ENCODE assay signal across 1 cellular context in the genomic region with DNA sequence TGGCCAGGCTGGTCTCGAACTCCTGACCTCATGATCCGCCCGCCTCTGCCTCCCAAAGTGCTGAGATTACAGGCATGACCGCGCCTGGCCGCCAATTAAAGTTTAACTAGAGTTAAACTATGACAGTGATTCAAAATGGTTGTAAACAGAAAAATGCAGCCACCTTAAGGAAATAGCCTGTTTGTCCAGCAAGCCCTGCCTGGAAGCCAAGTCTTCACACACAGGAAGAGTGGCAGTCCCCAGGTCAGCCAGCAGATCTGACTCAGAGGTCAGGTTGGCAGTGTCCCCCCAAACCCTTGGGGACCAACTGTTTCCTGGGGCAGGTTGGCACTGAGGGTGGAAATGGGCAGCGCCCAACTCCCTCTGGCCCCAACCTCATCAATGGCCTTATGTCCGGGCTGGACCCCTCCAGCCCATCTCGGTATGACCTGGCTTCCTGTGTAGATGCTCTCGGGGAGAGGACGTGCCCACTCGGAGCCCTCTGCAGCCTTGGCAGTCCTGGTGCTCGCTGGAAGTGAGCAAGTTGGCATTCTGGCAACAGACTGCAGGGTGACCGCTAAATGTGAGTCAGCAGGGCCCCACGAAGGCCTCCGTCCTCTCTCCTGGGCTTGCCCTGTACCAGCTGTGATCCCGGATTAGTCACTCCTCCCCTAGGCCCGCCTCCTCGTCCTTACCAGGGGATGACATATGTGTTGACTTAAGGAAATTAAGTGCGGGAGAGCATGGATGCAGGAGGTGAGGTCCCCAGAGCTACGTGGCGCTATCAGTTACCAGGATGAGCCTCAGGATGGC.
TF ChIP-seq lines count a peak whose summit lies in the region.

No MANE protein-coding gene starts in this region.

TF ChIP-seq in K562, 482 proteins besides CTCF, POLR2A, EP300 and RAD21 (continued from another document and continues in another):
- TF ChIP-seq HINFP (tag; conservative IDR thresholded peaks at IDR 0.05; ENCODE audit: low read depth), result no peak
- no peak for TF ChIP-seq RB1 (IDR thresholded peaks at IDR 0.05; ENCODE audit: low read depth)
- TF ChIP-seq ZNF197 (CRISPR knock-in tag; IDR thresholded peaks at IDR 0.05; ENCODE audit: low read depth), result no peak
- TF ChIP-seq, protein P1, sequence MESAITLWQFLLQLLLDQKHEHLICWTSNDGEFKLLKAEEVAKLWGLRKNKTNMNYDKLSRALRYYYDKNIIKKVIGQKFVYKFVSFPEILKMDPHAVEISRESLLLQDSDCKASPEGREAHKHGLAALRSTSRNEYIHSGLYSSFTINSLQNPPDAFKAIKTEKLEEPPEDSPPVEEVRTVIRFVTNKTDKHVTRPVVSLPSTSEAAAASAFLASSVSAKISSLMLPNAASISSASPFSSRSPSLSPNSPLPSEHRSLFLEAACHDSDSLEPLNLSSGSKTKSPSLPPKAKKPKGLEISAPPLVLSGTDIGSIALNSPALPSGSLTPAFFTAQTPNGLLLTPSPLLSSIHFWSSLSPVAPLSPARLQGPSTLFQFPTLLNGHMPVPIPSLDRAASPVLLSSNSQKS (CRISPR knock-in tag; IDR thresholded peaks at IDR 0.05), result no peak
- peak; percentile 46; the same call in 1 of the 2 replicates for TF ChIP-seq SMARCA4 (IDR thresholded peaks at IDR 0.05)
- TF ChIP-seq CBFA2T3 (IDR thresholded peaks at IDR 0.05), result no peak; the same call in 1 of the 2 replicates
- no peak for TF ChIP-seq ZNF23 (CRISPR knock-in tag; IDR thresholded peaks at IDR 0.05)
- no peak for TF ChIP-seq SETDB1 (IDR thresholded peaks at IDR 0.05; ENCODE audit: low read length)
- no peak for TF ChIP-seq SAP30 (IDR thresholded peaks at IDR 0.05; ENCODE audit: borderline replicate concordance, insufficient read depth, low read depth, low read length, poor library complexity, severe bottlenecking)
- no peak for TF ChIP-seq XRCC5 (IDR thresholded peaks at IDR 0.05; ENCODE audit: low read depth, low read length)
- no peak for TF ChIP-seq MBD1 (CRISPR knock-in tag; IDR thresholded peaks at IDR 0.05)
- no peak for TF ChIP-seq ADNP (tag; IDR thresholded peaks at IDR 0.05)
- TF ChIP-seq RBM34 (IDR thresholded peaks at IDR 0.05; ENCODE audit: borderline replicate concordance, insufficient read depth, low read length), result no peak
- TF ChIP-seq, protein P2, sequence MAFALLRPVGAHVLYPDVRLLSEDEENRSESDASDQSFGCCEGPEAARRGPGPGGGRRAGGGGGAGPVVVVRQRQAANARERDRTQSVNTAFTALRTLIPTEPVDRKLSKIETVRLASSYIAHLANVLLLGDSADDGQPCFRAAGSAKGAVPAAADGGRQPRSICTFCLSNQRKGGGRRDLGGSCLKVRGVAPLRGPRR (CRISPR knock-in tag; IDR thresholded peaks at IDR 0.05), result no peak
- TF ChIP-seq MAZ (CRISPR knock-in tag; conservative IDR thresholded peaks at IDR 0.05 in 1 of 2, IDR thresholded peaks at IDR 0.05 in 1 of 2), result no peak
- TF ChIP-seq VEZF1 (CRISPR knock-in tag; IDR thresholded peaks at IDR 0.05), result no peak
- no peak; the same call in 1 of the 2 replicates for TF ChIP-seq SP1 (CRISPR knock-in tag; IDR thresholded peaks at IDR 0.05)
- TF ChIP-seq NRF1 (conservative IDR thresholded peaks at IDR 0.05 in 1 of 2, IDR thresholded peaks at IDR 0.05 in 1 of 2), result peak in 1 of 2 experiments; percentile 22; a peak in 1 of 4 replicates
- no peak for TF ChIP-seq DLX4 (CRISPR knock-in tag; IDR thresholded peaks at IDR 0.05)
- no peak for TF ChIP-seq ETV1 (tag; conservative IDR thresholded peaks at IDR 0.05; ENCODE audit: low read depth)
- peak; percentile 84; the same call in 1 of the 2 replicates for TF ChIP-seq JUN (IDR thresholded peaks at IDR 0.05; ENCODE audit: borderline replicate concordance, low read depth, low read length)
- no peak for TF ChIP-seq JUN (CRISPR knock-in tag; IDR thresholded peaks at IDR 0.05; ENCODE audit: borderline replicate concordance)
- no peak for TF ChIP-seq ZZZ3 (IDR thresholded peaks at IDR 0.05)
- no peak for TF ChIP-seq PCBP2 (IDR thresholded peaks at IDR 0.05; ENCODE audit: low read depth, low read length, poor library complexity, severe bottlenecking)
- TF ChIP-seq POLR2AphosphoS5 (IDR thresholded peaks at IDR 0.05; ENCODE audit: control insufficient read depth, insufficient read depth, low read depth, low read length), result 0 out of 2 replicates have a peak, but pooled peaks have one; percentile 10
- TF ChIP-seq HMG20B (CRISPR knock-in tag; IDR thresholded peaks at IDR 0.05), result no peak
- TF ChIP-seq CXXC5 (CRISPR knock-in tag; IDR thresholded peaks at IDR 0.05), result no peak
- TF ChIP-seq PHB2 (IDR thresholded peaks at IDR 0.05; ENCODE audit: low read depth), result no peak
- no peak for TF ChIP-seq YY1 (IDR thresholded peaks at IDR 0.05; ENCODE audit: borderline replicate concordance in 1 of 3, control insufficient read depth in 1 of 3, extremely low read depth in 1 of 3, insufficient read depth in 3 of 3, insufficient read length in 1 of 3, insufficient replicate concordance in 2 of 3, low read depth in 1 of 3, low read length in 2 of 3)
- TF ChIP-seq GATAD2A (IDR thresholded peaks at IDR 0.05), result peak; percentile 49; the same call in 1 of the 2 replicates
- no peak for TF ChIP-seq PBX2 (CRISPR knock-in tag; IDR thresholded peaks at IDR 0.05; ENCODE audit: low read depth)
- no peak; the same call in 1 of the 2 replicates for TF ChIP-seq PBX2 (tag; conservative IDR thresholded peaks at IDR 0.05; ENCODE audit: low read depth)
- peak; percentile 88 for TF ChIP-seq DACH1 (IDR thresholded peaks at IDR 0.05; ENCODE audit: partially characterized antibody)
- TF ChIP-seq MXD1 (CRISPR knock-in tag; IDR thresholded peaks at IDR 0.05; ENCODE audit: borderline replicate concordance, poor library complexity, severe bottlenecking), result no peak
- no peak for TF ChIP-seq HMG20A (CRISPR knock-in tag; conservative IDR thresholded peaks at IDR 0.05)
- no peak for TF ChIP-seq ZSCAN29 (IDR thresholded peaks at IDR 0.05)
- no peak for TF ChIP-seq ZNF316 (IDR thresholded peaks at IDR 0.05)
- TF ChIP-seq, protein P3, sequence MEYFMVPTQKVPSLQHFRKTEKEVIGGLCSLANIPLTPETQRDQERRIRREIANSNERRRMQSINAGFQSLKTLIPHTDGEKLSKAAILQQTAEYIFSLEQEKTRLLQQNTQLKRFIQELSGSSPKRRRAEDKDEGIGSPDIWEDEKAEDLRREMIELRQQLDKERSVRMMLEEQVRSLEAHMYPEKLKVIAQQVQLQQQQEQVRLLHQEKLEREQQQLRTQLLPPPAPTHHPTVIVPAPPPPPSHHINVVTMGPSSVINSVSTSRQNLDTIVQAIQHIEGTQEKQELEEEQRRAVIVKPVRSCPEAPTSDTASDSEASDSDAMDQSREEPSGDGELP (CRISPR knock-in tag; IDR thresholded peaks at IDR 0.05; ENCODE audit: borderline replicate concordance), result peak; percentile 98
- no peak for TF ChIP-seq KHSRP (IDR thresholded peaks at IDR 0.05)
- no peak for TF ChIP-seq PHTF2 (CRISPR knock-in tag; IDR thresholded peaks at IDR 0.05)
- TF ChIP-seq SP2 (IDR thresholded peaks at IDR 0.05; ENCODE audit: extremely low read depth, low read depth, low read length, poor library complexity, severe bottlenecking), result no peak
- TF ChIP-seq NFXL1 (CRISPR knock-in tag; IDR thresholded peaks at IDR 0.05), result no peak
- no peak for TF ChIP-seq ZEB2 (IDR thresholded peaks at IDR 0.05)
- TF ChIP-seq CLOCK (CRISPR knock-in tag; IDR thresholded peaks at IDR 0.05; ENCODE audit: borderline replicate concordance), result no peak
- no peak for TF ChIP-seq DIDO1 (tag; IDR thresholded peaks at IDR 0.05; ENCODE audit: low read depth)
- peak; percentile 77 for TF ChIP-seq JUND (IDR thresholded peaks at IDR 0.05; ENCODE audit: borderline replicate concordance, low read depth, low read length)
- TF ChIP-seq JUND (tag; IDR thresholded peaks at IDR 0.05; ENCODE audit: borderline replicate concordance, low read depth, low read length), result no peak; the same call in 1 of the 3 replicates
